In the genomic region with DNA sequence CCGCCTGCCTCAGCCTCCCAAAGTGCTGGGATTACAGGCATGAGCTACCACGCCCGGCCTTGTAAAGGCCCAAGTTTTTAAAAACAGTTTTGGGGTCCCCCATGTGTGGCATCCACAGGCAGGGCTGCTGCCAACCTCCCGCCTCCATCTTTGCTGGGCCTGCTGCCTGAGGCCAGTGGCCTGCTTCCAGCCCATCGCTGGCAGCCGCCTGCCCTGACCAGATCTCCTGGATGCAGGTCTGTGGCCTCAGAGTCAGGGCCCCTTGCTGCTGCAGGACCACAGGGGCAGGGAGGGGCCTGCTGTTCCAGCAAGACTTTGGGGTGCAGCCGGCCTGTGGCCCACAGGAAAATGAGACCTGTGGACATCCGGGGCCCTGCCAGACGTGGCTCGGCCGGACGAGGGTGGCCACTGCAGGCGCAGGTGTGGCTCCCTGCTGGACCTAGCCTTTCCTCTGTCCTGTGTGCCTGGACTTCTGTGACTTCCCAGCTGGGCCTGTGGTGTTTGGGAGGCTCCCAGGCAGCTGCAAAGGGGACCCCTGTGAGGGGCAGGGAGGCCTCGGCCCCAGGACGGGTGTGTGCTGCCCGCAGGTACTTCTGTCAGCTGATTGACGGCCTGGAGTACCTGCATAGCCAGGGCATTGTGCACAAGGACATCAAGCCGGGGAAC, we compare ENCODE assay signal across 21 cellular contexts. TPM values are rescaled to one million over a fixed set of nuclear protein-coding genes. Genes with fewer than 3 reads are reported as not detected.
DNase-seq lines count a peak whose midpoint lies in the region; ATAC-seq and TF ChIP-seq lines count a peak whose summit lies in the region.
"Had no signal": no experiment of that assay in that cellular context is flagged by ENCODE, and none has a peak within 500 bp of the region (broad histone marks: within the 10 kb centered on the region; RNA-seq: fewer than 3 reads in every experiment).

No MANE protein-coding gene starts in this region.

- in situ Hi-C loops in Panc1 (cut with HindIII; ENCODE audit: low pct_unique_long_range_greater_than_20kb, low sequenced_read_pairs) = no loop called here

- TF ChIP-seq CTCF in Panc1 (IDR thresholded peaks at IDR 0.05) (no peak), WERI-Rb-1 (IDR thresholded peaks at IDR 0.05; ENCODE audit: low read depth, low read length) (no peak), endodermal cell (conservative IDR thresholded peaks at IDR 0.05) (no peak), omental fat pad (IDR thresholded peaks at IDR 0.05) (no peak)

- H3K36me3 ChIP-seq in Panc1 (ENCODE audit: control insufficient read depth, insufficient read depth, low read length) (no peaks in the 10 kb centered on the region), WERI-Rb-1 (peaks cover 55% of the 10 kb centered on the region), endodermal cell (ENCODE audit: control insufficient read depth, insufficient read depth, low read length) (peaks cover 18% of the 10 kb centered on the region)

- H3K9me3 Mint-ChIP-seq in endodermal cell = no peaks in the 10 kb centered on the region
- H3K9me3 Mint-ChIP-seq: CD4-positive, alpha-beta memory T cell; GM23338; H9 had no signal

- H3K4me1 ChIP-seq in Panc1 (ENCODE audit: control insufficient read depth, insufficient read depth, low read length) (peaks cover 21% of the 10 kb centered on the region), endodermal cell (ENCODE audit: control insufficient read depth, insufficient read depth, low read length) (no peaks in the 10 kb centered on the region)

- H3K9me3 ChIP-seq in Panc1 (ENCODE audit: control insufficient read depth, insufficient read depth, low read depth, low read length) = no peaks in the 10 kb centered on the region
- H3K9me3 ChIP-seq in WERI-Rb-1 (ENCODE audit: severe bottlenecking) = no peaks in the 10 kb centered on the region
- no peaks in the 10 kb centered on the region for H3K9me3 ChIP-seq in endodermal cell (ENCODE audit: control insufficient read depth, low read length)
- H3K9me3 ChIP-seq: Peyer's patch, SK-N-SH had no signal

- H3K4me3 ChIP-seq in Panc1 (ENCODE audit: low read depth in 2 of 2, low read length in 2 of 2) (no peak overlapping the region), WERI-Rb-1 (ENCODE audit: low read depth, low read length) (no peak overlapping the region), endodermal cell (ENCODE audit: low read length) (no peak overlapping the region)
- H3K4me3 ChIP-seq: GM23338, Peyer's patch had no signal

- peaks cover 5% of the 10 kb centered on the region for H3K4me1 Mint-ChIP-seq in endodermal cell

- DNase-seq in Panc1 (ENCODE audit: low read depth, low spot score) (no peak), WERI-Rb-1 (no peak), endodermal cell (no peak), omental fat pad (ENCODE audit: low spot score) (no peak), NCI-H1417 treated with DMSO at 0.1 percent for 48 hours (lab: John Stamatoyannopoulos, UW) (no peak)
- DNase-seq: CD4-positive, alpha-beta memory T cell; COR-L47; H9; IMR-90; NCI-H1048; NCI-H1417; NCI-H2081; NCI-H2171; NCI-H226; NCI-H510A; NCI-H69; Peyer's patch; SW 1271 had no signal

- H3K27ac Mint-ChIP-seq in endodermal cell = no peak overlapping the region
- H3K27ac Mint-ChIP-seq: CD4-positive, alpha-beta memory T cell; GM23338; H9 had no signal

- no TSS peak for BruUV-seq in Panc1 (replicated peaks; lab: Mats Ljungman, UMichigan)

- H3K27me3 Mint-ChIP-seq in endodermal cell (ENCODE audit: insufficient read depth) = no peaks in the 10 kb centered on the region
- H3K27me3 Mint-ChIP-seq: CD4-positive, alpha-beta memory T cell had no signal

- H3K27ac ChIP-seq in Panc1 (ENCODE audit: low read length) = 0 out of 2 replicates have a peak overlapping the region, but pooled peaks have one; percentile 7
- peak overlapping the region; percentile 52; the same call in 1 of the 2 replicates for H3K27ac ChIP-seq in WERI-Rb-1
- H3K27ac ChIP-seq in endodermal cell (ENCODE audit: low read depth, low read length) = peak overlapping the region; percentile 17
- H3K27ac ChIP-seq: KMS-11 had no signal

- no peak overlapping the region for H3K4me3 Mint-ChIP-seq in endodermal cell
- H3K4me3 Mint-ChIP-seq: CD4-positive, alpha-beta memory T cell; GM23338; H9 had no signal

- CTCF ChIA-PET in Panc1 (lab: Charles Lee) = no interaction called here

- intact Hi-C loops in Panc1 (cut with micrococcal nuclease; ENCODE audit: unreplicated experiment) = no loop called here

- H3K27me3 ChIP-seq in Panc1 (ENCODE audit: control insufficient read depth, insufficient read depth, low read length) = no peaks in the 10 kb centered on the region
- H3K27me3 ChIP-seq in WERI-Rb-1 (ENCODE audit: insufficient read depth, low read depth, severe bottlenecking) = no peaks in the 10 kb centered on the region
- no peaks in the 10 kb centered on the region for H3K27me3 ChIP-seq in endodermal cell (ENCODE audit: control insufficient read depth, insufficient read depth, low read length, poor library complexity, severe bottlenecking)
- H3K27me3 ChIP-seq: Peyer's patch had no signal

- H3K36me3 Mint-ChIP-seq in endodermal cell (ENCODE audit: low read depth) = peaks cover 7% of the 10 kb centered on the region

- no peak overlapping the region for H3K9ac ChIP-seq in endodermal cell (ENCODE audit: extremely low read depth, low read length, poor library complexity, severe bottlenecking)
- H3K9ac ChIP-seq: KMS-11, SK-N-SH had no signal

- ATAC-seq in Panc1 (no peak), omental fat pad (ENCODE audit: low FRiP score) (no peak)

- POLR2A ChIA-PET in Panc1 (lab: Charles Lee) = no interaction called here

- 94 to 96% methylated on average over 16 to 18 of the region's 18 CpGs for WGBS in endodermal cell (ENCODE audit: insufficient coverage in 1 of 2, insufficient read length in 1 of 2), 2 experiments

RNA-seq across cellular contexts. Expression of a gene that starts 14.3 kb away (rescaled TPM):
- total RNA-seq in Panc1 (2021; ENCODE audit: unreplicated experiment) (116 TPM), endodermal cell (10 to 100 TPM; 78.8 to 81.4 TPM), omental fat pad (10 to 100 TPM; 38.0 to 48.4 (median 44.2) TPM)
- 141 TPM for polyA plus RNA-seq in Panc1 (2012; ENCODE audit: insufficient read length)
- polyA plus RNA-seq in endodermal cell (2013, experiment 1 of 2) = 44.7 TPM
- 46.8 TPM for polyA plus RNA-seq in endodermal cell (2013, experiment 2 of 2)

RNA-seq across cellular contexts. Expression of a gene that starts 17.9 kb away (rescaled TPM):
- total RNA-seq in Panc1 (2021; ENCODE audit: unreplicated experiment) (14.5 TPM), endodermal cell (10 to 100 TPM; 21.5 to 28.5 TPM), omental fat pad (10 to 100 TPM in 1 of 4 donors, 1 to 10 TPM in 1, under 1 TPM in 1, not detected in 1; 0.63 to 19.6 (median 2.2) TPM)
- polyA plus RNA-seq in Panc1 (2012; ENCODE audit: insufficient read length) = 16.4 TPM
- polyA plus RNA-seq in endodermal cell (2013, experiment 1 of 2) = 26.4 TPM
- 19.3 TPM for polyA plus RNA-seq in endodermal cell (2013, experiment 2 of 2)
- total RNA-seq: CD4-positive, alpha-beta memory T cell had no signal
- polyA plus RNA-seq: CD4-positive, alpha-beta memory T cell had no signal

RNA-seq across cellular contexts. Expression of a gene that starts 21.6 kb away (rescaled TPM):
- total RNA-seq in Panc1 (2021; ENCODE audit: unreplicated experiment) (218 TPM), endodermal cell (100 to 1,000 TPM; 144 to 159 TPM), omental fat pad (10 to 100 TPM; 46.4 to 76.0 (median 60.2) TPM)
- polyA plus RNA-seq in Panc1 (2012; ENCODE audit: insufficient read length) = 365 TPM
- 108 TPM for polyA plus RNA-seq in endodermal cell (2013, experiment 1 of 2)
- 96.0 TPM for polyA plus RNA-seq in endodermal cell (2013, experiment 2 of 2)

RNA-seq across cellular contexts. Expression of a gene that starts 28.5 kb away (rescaled TPM):
- 118 TPM for total RNA-seq in Panc1 (2021; ENCODE audit: unreplicated experiment)
- polyA plus RNA-seq in Panc1 (2012; ENCODE audit: insufficient read length) = 76.9 TPM
- 100 to 1,000 TPM; 183 to 185 TPM for total RNA-seq in endodermal cell
- polyA plus RNA-seq in endodermal cell (2013, experiment 1 of 2) = 126 TPM
- 115 TPM for polyA plus RNA-seq in endodermal cell (2013, experiment 2 of 2)
- total RNA-seq in omental fat pad = 10 to 100 TPM; 24.5 to 68.6 (median 44.1) TPM

RNA-seq across cellular contexts. Expression of a gene that starts 45.9 kb away (rescaled TPM):
- total RNA-seq in Panc1 (2021; ENCODE audit: unreplicated experiment) = 101 TPM
- 92.5 TPM for polyA plus RNA-seq in Panc1 (2012; ENCODE audit: insufficient read length)
- total RNA-seq in endodermal cell = 10 to 100 TPM; 43.3 to 50.4 TPM
- 17.7 TPM for polyA plus RNA-seq in endodermal cell (2013, experiment 1 of 2)
- 17.6 TPM for polyA plus RNA-seq in endodermal cell (2013, experiment 2 of 2)
- 100 to 1,000 TPM in 1 of 4 donors, 10 to 100 TPM in 3; 33.1 to 208 (median 61.9) TPM for total RNA-seq in omental fat pad
